In the genomic region with DNA sequence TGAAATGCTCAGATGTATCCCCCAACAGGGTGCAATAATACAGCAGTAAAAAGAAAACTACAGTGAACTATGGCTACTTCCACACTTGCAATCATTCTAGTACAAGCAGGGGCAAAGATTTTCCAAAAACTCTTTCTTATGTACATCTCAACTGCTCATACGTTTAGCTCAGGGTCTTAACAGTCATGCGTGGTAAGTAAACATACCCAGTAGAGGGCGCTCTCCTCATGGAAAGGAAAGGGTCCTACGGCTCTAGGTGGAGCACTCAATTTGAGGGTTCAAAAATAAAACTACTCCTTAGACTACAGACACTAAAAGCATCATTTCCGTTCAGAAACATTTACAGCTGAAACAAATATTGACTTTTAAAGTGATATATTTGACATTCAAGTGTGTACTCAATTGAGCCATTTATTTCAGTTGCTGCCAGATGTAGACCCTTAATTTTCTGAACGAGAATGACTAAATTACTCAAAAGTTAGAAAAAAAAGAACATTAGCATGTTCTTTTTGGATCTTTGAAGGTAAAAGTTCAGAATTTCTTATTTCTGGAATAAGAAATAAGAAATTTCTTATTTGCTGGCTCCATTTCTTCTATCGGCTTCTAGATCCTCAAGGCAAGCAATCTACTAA, we compare ENCODE assay signal across 8 cellular contexts.
DNase-seq lines count a peak whose midpoint lies in the region; ATAC-seq, FAIRE-seq and TF ChIP-seq lines count a peak whose summit lies in the region.

No MANE protein-coding gene starts in this region.

- POLR2A ChIA-PET in RWPE1 (lab: Yijun Ruan, JAX; ENCODE audit: low non-redundant PET): no interaction called here

- no peak overlapping the region for H3K27ac ChIP-seq in RWPE1

- no peak overlapping the region for H3K4me3 ChIP-seq in GM12864 (ENCODE audit: low read depth, low read length)
- no peak overlapping the region for H3K4me3 ChIP-seq in HFF-Myc (replicated peaks; ENCODE audit: low read depth, low read length)
- H3K4me3 ChIP-seq in MG63: no peak overlapping the region
- no peak overlapping the region for H3K4me3 ChIP-seq in fibroblast of the aortic adventitia (ENCODE audit: low read depth, low read length)

- CTCF ChIA-PET in RWPE1 (lab: Yijun Ruan, JAX): interaction anchor here (0.5 to 1.3 kb wide), 4 partner anchors 14 to 120 kb away, joined by 3 to 5 read pairs (median 3); no protein-coding TSS in a partner anchor

- no peaks in the 10 kb centered on the region for H3K27me3 ChIP-seq in MG63

- FAIRE-seq in urothelium cell line (lab: Jason Lieb, UNC): no peak

- intact Hi-C loops in sciatic nerve (cut with DNase I): no loop called here

- no peak for ATAC-seq in sciatic nerve

- DNase-seq in A172 (ENCODE audit: low spot score) (peak; percentile 71), GM12864 (ENCODE audit: low read depth) (peak; percentile 26), HFF-Myc (ENCODE audit: extremely low read depth, low read depth) (peak; percentile 42), MG63 (peak; percentile 22), RWPE1 (ENCODE audit: low spot score) (peak; percentile 31), fibroblast of the aortic adventitia (ENCODE audit: low read depth) (peak; percentile 77), urothelium cell line (ENCODE audit: low spot score) (peak; percentile 51), sciatic nerve (ENCODE audit: low spot score) (no peak)

- TF ChIP-seq CTCF in GM12864 (IDR thresholded peaks at IDR 0.05; ENCODE audit: low read depth, low read length, missing control alignments) (peak; percentile 76), HFF-Myc (IDR thresholded peaks at IDR 0.05; ENCODE audit: low read depth, low read length, missing control alignments) (peak; percentile 76), RWPE1 (conservative IDR thresholded peaks at IDR 0.05; ENCODE audit: low read depth) (peak; percentile 43), fibroblast of the aortic adventitia (IDR thresholded peaks at IDR 0.05; ENCODE audit: insufficient read depth, low read length) (peak; percentile 70)

- no peaks in the 10 kb centered on the region for H3K36me3 ChIP-seq in MG63

- no peaks in the 10 kb centered on the region for H3K9me3 ChIP-seq in MG63
